ENCODE assay signal across 18 cellular contexts in genomic region chr17:72604518-72604917, GRCh38.
A peak's percentile ranks its signal among the peaks of the same experiment; 100 is the strongest.
DNase-seq lines count a peak whose midpoint lies in the region; ATAC-seq and TF ChIP-seq lines count a peak whose summit lies in the region.
"Had no signal": no experiment of that assay in that cellular context is flagged by ENCODE, and none has a peak within 500 bp of the region (broad histone marks: within the 10 kb centered on the region; RNA-seq: fewer than 3 reads in every experiment).

No MANE protein-coding gene starts in this region.

- intact Hi-C loops in sciatic nerve (cut with DNase I) = no loop called here
- intact Hi-C loops in spleen (cut with DNase I; ENCODE audit: low total_unique reads) = no loop called here

- H3K9ac ChIP-seq in MM.1S (ENCODE audit: low read length) = peak overlapping the region; percentile 81

- H3K4me3 ChIP-seq in MM.1S (ENCODE audit: low read length) = no peak overlapping the region
- no peak overlapping the region for H3K4me3 ChIP-seq in spleen
- H3K4me3 ChIP-seq: gastrocnemius medialis, PC-9 had no signal

- no peaks in the 10 kb centered on the region for H3K9me2 ChIP-seq in MM.1S (replicated peaks; ENCODE audit: insufficient read depth, low read length)

- peaks cover 51% of the 10 kb centered on the region for H3K4me1 ChIP-seq in MM.1S (ENCODE audit: low read length)
- no peaks in the 10 kb centered on the region for H3K4me1 ChIP-seq in spleen
- H3K4me1 ChIP-seq: gastrocnemius medialis had no signal

- H3K36me3 ChIP-seq in MM.1S (replicated peaks; ENCODE audit: insufficient read depth, low read length) (no peaks in the 10 kb centered on the region), spleen (no peaks in the 10 kb centered on the region)
- H3K36me3 ChIP-seq: gastrocnemius medialis had no signal

- DNase-seq in NCI-H748 (lab: John Stamatoyannopoulos, UW; ENCODE audit: unreplicated experiment) (peak; percentile 52), NCI-H748 treated with DMSO at 0.1 percent for 48 hours (lab: John Stamatoyannopoulos, UW) (no peak), MM.1S (peak; percentile 93), SHP77 treated with DMSO at 0.1 percent for 48 hours (lab: John Stamatoyannopoulos, UW) (peak; percentile 89), sciatic nerve (ENCODE audit: low spot score) (no peak), cerebellum (ENCODE audit: low spot score) (no peak), spleen (no peak)
- DNase-seq: activated CD4-positive, alpha-beta T cell treated with anti-CD3 and anti-CD28 coated beads for 1 hour; activated effector memory CD4-positive, alpha-beta T cell treated with anti-CD3 and anti-CD28 coated beads, Interleukin-2, amount 50 U/mL, for 16 hours; C1 segment of cervical spinal cord; gastrocnemius medialis; HFFc6; Karpas-422; mesendoderm; NCI-H1092; NCI-H82 had no signal

- no peaks in the 10 kb centered on the region for H3K27me3 ChIP-seq in MM.1S (replicated peaks; ENCODE audit: insufficient read depth, low read length)
- peaks cover 0 to 59% (median 5%) of the 10 kb centered on the region in 7 donors for H3K27me3 ChIP-seq in spleen (replicated peaks in 1 of 7)
- H3K27me3 ChIP-seq: gastrocnemius medialis had no signal

- ATAC-seq in sciatic nerve (peak; percentile 70), HG03565 (IDR thresholded peaks at IDR 0.05; ENCODE audit: unreplicated experiment) (no peak)
- ATAC-seq: gastrocnemius medialis had no signal

- peaks cover 26% of the 10 kb centered on the region for H3F3A ChIP-seq in MM.1S (ENCODE audit: insufficient read depth, low read length)

- peak overlapping the region; percentile 37 for H2AFZ ChIP-seq in MM.1S (ENCODE audit: low read length)
- H2AFZ ChIP-seq: PC-9 had no signal

- peak overlapping the region; percentile 96 for H3K27ac ChIP-seq in MM.1S (ENCODE audit: low read length)
- H3K27ac ChIP-seq in spleen = no peak overlapping the region
- H3K27ac ChIP-seq: gastrocnemius medialis had no signal

- peak overlapping the region; percentile 84 for H3K4me2 ChIP-seq in MM.1S (ENCODE audit: low read depth, low read length)

- TF ChIP-seq POLR2A in spleen (IDR thresholded peaks at IDR 0.05) = no peak

- H3K79me2 ChIP-seq in MM.1S (ENCODE audit: low read length) = peaks cover 18% of the 10 kb centered on the region

- no peaks in the 10 kb centered on the region for H4K20me1 ChIP-seq in MM.1S (ENCODE audit: insufficient read depth, low read length)

- 62 to 75% (median 73%) methylated on average over 5 to 11 of the region's 11 CpGs for WGBS in spleen, 5 donors

- TF ChIP-seq CTCF in MM.1S (IDR thresholded peaks at IDR 0.05; ENCODE audit: low read length) (no peak), spleen (IDR thresholded peaks at IDR 0.05 in 8 of 11, conservative IDR thresholded peaks at IDR 0.05 in 3 of 11) (no peak)

- H3K9me3 ChIP-seq in MM.1S (replicated peaks; ENCODE audit: insufficient read depth, low read length) (no peaks in the 10 kb centered on the region), spleen (peaks cover 0 to 24% (median 16%) of the 10 kb centered on the region in 8 donors)
- H3K9me3 ChIP-seq: gastrocnemius medialis had no signal

Comparison
In these comparisons a context has a peak if more than half of its experiments do, and no peak if none do; other contexts are left out.
1. DNase-seq: peak in NCI-H748 (single experiment), MM.1S (single experiment) and SHP77 treated with DMSO at 0.1 percent for 48 hours (single experiment); none in NCI-H748 treated with DMSO at 0.1 percent for 48 hours (single experiment), sciatic nerve (single experiment), cerebellum (single experiment) and spleen (single experiment).